Comparison of ENCODE assay signal across 6 cellular contexts in genomic region chr17:39739020-39739884, GRCh38. TPM values are rescaled to one million over a fixed set of nuclear protein-coding genes. Genes with fewer than 3 reads are reported as not detected.
DNase-seq lines count a peak whose midpoint lies in the region; ATAC-seq and TF ChIP-seq lines count a peak whose summit lies in the region.

No MANE protein-coding gene starts in this region.

- TF ChIP-seq POLR2A in HCT116 (IDR thresholded peaks at IDR 0.05; ENCODE audit: borderline replicate concordance, extremely low read depth, insufficient read depth, insufficient read length) = no peak

- H3K27ac Mint-ChIP-seq in T-helper 17 cell = peak overlapping the region; percentile 78

- H3K27ac ChIP-seq in HCT116 (ENCODE audit: low read depth, low read length) (peak overlapping the region; percentile 92), mesodermal cell (ENCODE audit: low read depth, low read length, severe bottlenecking) (no peak overlapping the region)

- H3K79me2 ChIP-seq in HCT116 (ENCODE audit: insufficient read depth, low read length) = peaks cover 22% of the 10 kb centered on the region; the same call in 1 of the 2 replicates

- RAD21 ChIA-PET in HCT116 (lab: Charles Lee; ENCODE audit: low non-redundant PET in 1 of 2, low total read pairs in 2 of 2, uncharacterized antibody in 2 of 2, unreplicated experiment in 2 of 2) = interaction anchor here in 1 of 2 experiments (0.6 kb wide), 1 partner anchor 116 kb away, joined by 3 read pairs; no protein-coding TSS in a partner anchor

- peak overlapping the region; percentile 77 for H3K9ac ChIP-seq in HCT116 (ENCODE audit: low read length)

- POLR2A ChIA-PET in HCT116 (lab: Charles Lee) = interaction anchor here (0.6 to 1.2 kb wide), 9 partner anchors 9 to 926 kb away, joined by 3 to 9 read pairs (median 5); partner anchors contain the start of genes ERBB2 and KRT222

- peak; percentile 52 for ATAC-seq in HCT116
- ATAC-seq in T-helper 17 cell = no peak
- no peak for ATAC-seq in HG03196 (IDR thresholded peaks at IDR 0.05; ENCODE audit: unreplicated experiment)
- no peak for ATAC-seq in HG03342 (IDR thresholded peaks at IDR 0.05; ENCODE audit: unreplicated experiment)

- H3K27me3 Mint-ChIP-seq in T-helper 17 cell = peaks cover 24% of the 10 kb centered on the region

- no peaks in the 10 kb centered on the region for H3K9me3 ChIP-seq in HCT116 (ENCODE audit: control insufficient read depth in 1 of 2, insufficient read depth in 1 of 2, low read depth in 1 of 2, low read length in 2 of 2)
- no peaks in the 10 kb centered on the region for H3K9me3 ChIP-seq in T-helper 17 cell (ENCODE audit: control insufficient read depth, low read length, poor library complexity, severe bottlenecking)
- no peaks in the 10 kb centered on the region for H3K9me3 ChIP-seq in mesodermal cell (ENCODE audit: control insufficient read depth, low read length)

- DNase-seq in HCT116 (ENCODE audit: low read depth, low spot score) = peak; percentile 34
- no peak for DNase-seq in T-helper 17 cell
- no peak for DNase-seq in amniotic stem cell (lab: John Stamatoyannopoulos, UW)

- TF ChIP-seq CTCF in HCT116 (IDR thresholded peaks at IDR 0.05 in 2 of 3, conservative IDR thresholded peaks at IDR 0.05 in 1 of 3; ENCODE audit: borderline replicate concordance in 1 of 3, insufficient read depth in 1 of 3, low read depth in 2 of 3, low read length in 2 of 3) = no peak

- intact Hi-C loops in HCT116 (cut with micrococcal nuclease) = loop anchor here (5.0 to 10.0 kb wide), 2 partner anchors 117 to 216 kb away; no protein-coding TSS in a partner anchor

- H3K36me3 Mint-ChIP-seq in T-helper 17 cell (ENCODE audit: low read depth) = peaks cover 6% of the 10 kb centered on the region

- WGBS in mesodermal cell (ENCODE audit: insufficient coverage in 2 of 2), 2 experiments = 14 to 15% methylated on average over 21 of the region's 31 CpGs

- H2AFZ ChIP-seq in HCT116 (ENCODE audit: low read depth, low read length, poor library complexity, severe bottlenecking) = no peak overlapping the region

- H3K36me3 ChIP-seq in HCT116 (ENCODE audit: control insufficient read depth in 1 of 2, insufficient read depth in 2 of 2, low read length in 2 of 2) (peaks cover 5 to 8% of the 10 kb centered on the region in 2 experiments; a peak in 1 of 4 replicates), mesodermal cell (ENCODE audit: control insufficient read depth, insufficient read depth, low read length) (no peaks in the 10 kb centered on the region)

- no peak for TF ChIP-seq RAD21 in HCT116 (IDR thresholded peaks at IDR 0.05; ENCODE audit: low read depth)

- CTCF ChIA-PET in HCT116 (lab: Charles Lee) = interaction anchor here (1.0 to 2.3 kb wide), 4 partner anchors 9 to 118 kb away, joined by 3 to 16 read pairs (median 6); partner anchors contain the start of gene MIEN1

- no peaks in the 10 kb centered on the region for H3K27me3 ChIP-seq in HCT116 (ENCODE audit: insufficient read depth, low read length)

- H3K4me1 Mint-ChIP-seq in T-helper 17 cell = peaks cover 10% of the 10 kb centered on the region

- H3K4me2 ChIP-seq in HCT116 (ENCODE audit: low read length) = peak overlapping the region; percentile 100

- BruUV-seq in HCT116 (replicated peaks; lab: Mats Ljungman, UMichigan) = TSS peak; percentile 38

- H3K4me1 ChIP-seq in HCT116 (ENCODE audit: control insufficient read depth in 1 of 2, insufficient read depth in 2 of 2, low read length in 2 of 2) (peaks cover 34 to 59% of the 10 kb centered on the region in 2 experiments), mesodermal cell (ENCODE audit: control insufficient read depth, insufficient read depth, low read length, poor library complexity, severe bottlenecking) (peaks cover 22% of the 10 kb centered on the region)

- H3K4me3 ChIP-seq in HCT116 (replicated peaks in 1 of 2; ENCODE audit: low read depth in 1 of 2, low read length in 2 of 2) = peak overlapping the region; percentile 69 to 84
- peak overlapping the region; percentile 19 for H3K4me3 ChIP-seq in mesodermal cell (ENCODE audit: extremely low read depth, insufficient read depth, low read length, poor library complexity, severe bottlenecking)

- no peaks in the 10 kb centered on the region for H4K20me1 ChIP-seq in HCT116 (ENCODE audit: insufficient read depth)

- no peaks in the 10 kb centered on the region for H3K9me2 ChIP-seq in HCT116 (ENCODE audit: insufficient read depth)

- no peak overlapping the region for H3K4me3 Mint-ChIP-seq in T-helper 17 cell

TF ChIP-seq in HCT116, 20 proteins besides CTCF, POLR2A, EP300 and RAD21 (continues in another document):
- TF ChIP-seq SIN3A (IDR thresholded peaks at IDR 0.05; ENCODE audit: low read depth) (peak; percentile 87; the same call in 1 of the 2 replicates), ZBTB33 (IDR thresholded peaks at IDR 0.05; ENCODE audit: extremely low read depth, insufficient replicate concordance, low read length) (no peak), CEBPB (IDR thresholded peaks at IDR 0.05; ENCODE audit: low read depth) (no peak), YY1 (IDR thresholded peaks at IDR 0.05; ENCODE audit: extremely low read depth, insufficient replicate concordance, low read depth, low read length) (no peak), MAX (IDR thresholded peaks at IDR 0.05) (peak; percentile 83; the same call in 1 of the 2 replicates), JUND (IDR thresholded peaks at IDR 0.05) (no peak), TCF7L2 (IDR thresholded peaks at IDR 0.05; ENCODE audit: borderline replicate concordance, extremely low read depth, insufficient read depth, insufficient read length) (peak; percentile 16), SRF (IDR thresholded peaks at IDR 0.05; ENCODE audit: low read depth) (no peak), POLR2AphosphoS5 (IDR thresholded peaks at IDR 0.05; ENCODE audit: low read depth, low read length) (peak; percentile 31), CBX3 (IDR thresholded peaks at IDR 0.05; ENCODE audit: low read depth) (no peak), ELF1 (IDR thresholded peaks at IDR 0.05; ENCODE audit: borderline replicate concordance, low read depth) (no peak), EGR1 (IDR thresholded peaks at IDR 0.05; ENCODE audit: low read depth) (peak; percentile 41; the same call in 1 of the 2 replicates), ATF3 (IDR thresholded peaks at IDR 0.05) (no peak), FOSL1 (IDR thresholded peaks at IDR 0.05; ENCODE audit: low read depth) (no peak)

RNA-seq across cellular contexts. Expression of gene GRB7, which starts 1.5 kb away (rescaled TPM):
- total RNA-seq in HCT116 (2021; ENCODE audit: unreplicated experiment) = 51.9 TPM
- polyA plus RNA-seq in HCT116 (2012) = 67.5 and 67.9 TPM in 2 replicates
- not detected for total RNA-seq in T-helper 17 cell
- polyA plus RNA-seq in mesodermal cell (2013, experiment 1 of 2) = 2.1 TPM
- polyA plus RNA-seq in mesodermal cell (2013, experiment 2 of 2) = 1.8 TPM

RNA-seq across cellular contexts. Expression of gene MIEN1, which starts 8.9 kb away (rescaled TPM):
- total RNA-seq in HCT116 (2021; ENCODE audit: unreplicated experiment) (73.9 TPM), T-helper 17 cell (10 to 100 TPM; 36.9 to 41.8 TPM)
- polyA plus RNA-seq in HCT116 (2012) = 96.7 and 109 TPM in 2 replicates
- polyA plus RNA-seq in mesodermal cell (2013, experiment 1 of 2) = 50.0 TPM
- polyA plus RNA-seq in mesodermal cell (2013, experiment 2 of 2) = 44.1 TPM

RNA-seq across cellular contexts. Expression of gene ERBB2, which starts 39.4 kb away (rescaled TPM):
- total RNA-seq in HCT116 (2021; ENCODE audit: unreplicated experiment) (75.8 TPM), T-helper 17 cell (1 to 10 TPM; 1.3 to 3.5 TPM)
- 46.7 and 51.7 TPM in 2 replicates for polyA plus RNA-seq in HCT116 (2012)
- 44.8 TPM for polyA plus RNA-seq in mesodermal cell (2013, experiment 1 of 2)
- polyA plus RNA-seq in mesodermal cell (2013, experiment 2 of 2) = 46.1 TPM

RNA-seq across cellular contexts. Expression of gene PGAP3, which starts 51.4 kb away (rescaled TPM):
- total RNA-seq in HCT116 (2021; ENCODE audit: unreplicated experiment) (15.2 TPM), T-helper 17 cell (10 to 100 TPM; 28.8 to 31.3 TPM)
- polyA plus RNA-seq in HCT116 (2012) = 8.2 and 8.7 TPM in 2 replicates
- polyA plus RNA-seq in mesodermal cell (2013, experiment 1 of 2) = 7.4 TPM
- 7.5 TPM for polyA plus RNA-seq in mesodermal cell (2013, experiment 2 of 2)

Comparison
In these comparisons a context has a peak if more than half of its experiments do, and no peak if none do; other contexts are left out.
1. RNA of gene GRB7, which starts 1.5 kb away (total RNA-seq): 51.9 TPM in HCT116 (single experiment); not detected in T-helper 17 cell; every median in the first group is over 10 times any median in the second.
2. RNA of gene ERBB2, which starts 39.4 kb away (total RNA-seq): 75.8 TPM in HCT116 (single experiment); 1.3 to 3.5 TPM in T-helper 17 cell; every median in the first group is over 10 times any median in the second.